Comparison of ENCODE assay signal across 1 cellular context in the genomic region with DNA sequence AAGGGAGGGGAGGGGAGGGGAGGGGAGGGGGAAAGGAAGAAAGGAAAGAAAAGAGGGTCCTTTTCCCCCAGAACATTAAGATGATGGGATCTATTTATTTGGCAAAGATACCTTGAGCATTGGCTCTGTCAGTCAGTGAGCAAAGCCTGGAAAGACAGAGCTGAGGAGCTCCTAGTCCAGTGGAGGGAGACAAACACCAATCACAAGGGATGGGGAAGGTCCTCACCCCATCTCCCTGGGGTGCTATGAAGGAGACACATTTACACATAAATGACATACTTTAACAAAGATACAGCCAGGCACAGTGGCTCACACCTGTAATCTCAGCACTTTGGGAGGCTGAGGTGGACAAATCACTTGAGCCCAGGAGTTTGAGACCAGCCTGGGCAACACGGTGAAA.
TF ChIP-seq lines count a peak whose summit lies in the region.

No MANE protein-coding gene starts in this region.

TF ChIP-seq in SK-N-SH, 30 proteins besides CTCF, POLR2A, EP300 and RAD21 (continued from another document):
- TF ChIP-seq, protein P1, sequence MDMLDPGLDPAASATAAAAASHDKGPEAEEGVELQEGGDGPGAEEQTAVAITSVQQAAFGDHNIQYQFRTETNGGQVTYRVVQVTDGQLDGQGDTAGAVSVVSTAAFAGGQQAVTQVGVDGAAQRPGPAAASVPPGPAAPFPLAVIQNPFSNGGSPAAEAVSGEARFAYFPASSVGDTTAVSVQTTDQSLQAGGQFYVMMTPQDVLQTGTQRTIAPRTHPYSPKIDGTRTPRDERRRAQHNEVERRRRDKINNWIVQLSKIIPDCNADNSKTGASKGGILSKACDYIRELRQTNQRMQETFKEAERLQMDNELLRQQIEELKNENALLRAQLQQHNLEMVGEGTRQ (IDR thresholded peaks at IDR 0.05; ENCODE audit: borderline replicate concordance, low read depth, low read length): no peak
- no peak for TF ChIP-seq CHD2 (IDR thresholded peaks at IDR 0.05; ENCODE audit: low read length, partially characterized antibody)
- TF ChIP-seq IRF3 (IDR thresholded peaks at IDR 0.05; ENCODE audit: low read depth, low read length): no peak
- no peak for TF ChIP-seq YY1 (IDR thresholded peaks at IDR 0.05; ENCODE audit: low read depth)
- TF ChIP-seq TCF12 (IDR thresholded peaks at IDR 0.05): no peak
- no peak for TF ChIP-seq POLR2AphosphoS5 (IDR thresholded peaks at IDR 0.05; ENCODE audit: low read depth, low read length)
- no peak for TF ChIP-seq REST (IDR thresholded peaks at IDR 0.05; ENCODE audit: low read depth, low read length)
- TF ChIP-seq JUND (IDR thresholded peaks at IDR 0.05): no peak
- no peak for TF ChIP-seq ELF1 (IDR thresholded peaks at IDR 0.05)
- no peak for TF ChIP-seq TAF1 (IDR thresholded peaks at IDR 0.05; ENCODE audit: borderline replicate concordance, low read depth, low read length)
- no peak for TF ChIP-seq NRF1 (IDR thresholded peaks at IDR 0.05; ENCODE audit: low read depth, low read length)
- TF ChIP-seq MAX (IDR thresholded peaks at IDR 0.05; ENCODE audit: low read depth): no peak
- no peak for TF ChIP-seq RXRA (IDR thresholded peaks at IDR 0.05; ENCODE audit: borderline replicate concordance, low read depth)
- no peak for TF ChIP-seq MEF2A (IDR thresholded peaks at IDR 0.05; ENCODE audit: borderline replicate concordance, low read depth)
